Comparison of ENCODE assay signal across 2 cellular contexts in the genomic region with DNA sequence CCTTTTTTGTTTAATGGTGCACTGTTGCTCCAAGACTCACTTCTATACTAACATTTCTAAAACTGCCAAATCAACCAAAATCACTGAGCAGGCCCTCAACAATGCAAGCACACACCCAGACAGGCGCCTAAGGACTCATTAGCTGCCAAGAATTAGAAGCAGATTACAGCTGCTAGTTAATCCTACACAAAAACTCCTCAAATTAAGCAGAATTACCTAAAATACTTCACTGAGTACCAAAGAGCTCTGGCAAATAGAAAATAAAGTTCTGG.
TF ChIP-seq lines count a peak whose summit lies in the region.

No MANE protein-coding gene starts in this region.

TF ChIP-seq in GM12878, 131 proteins besides CTCF, POLR2A, EP300 and RAD21:
- TF ChIP-seq, protein P1, sequence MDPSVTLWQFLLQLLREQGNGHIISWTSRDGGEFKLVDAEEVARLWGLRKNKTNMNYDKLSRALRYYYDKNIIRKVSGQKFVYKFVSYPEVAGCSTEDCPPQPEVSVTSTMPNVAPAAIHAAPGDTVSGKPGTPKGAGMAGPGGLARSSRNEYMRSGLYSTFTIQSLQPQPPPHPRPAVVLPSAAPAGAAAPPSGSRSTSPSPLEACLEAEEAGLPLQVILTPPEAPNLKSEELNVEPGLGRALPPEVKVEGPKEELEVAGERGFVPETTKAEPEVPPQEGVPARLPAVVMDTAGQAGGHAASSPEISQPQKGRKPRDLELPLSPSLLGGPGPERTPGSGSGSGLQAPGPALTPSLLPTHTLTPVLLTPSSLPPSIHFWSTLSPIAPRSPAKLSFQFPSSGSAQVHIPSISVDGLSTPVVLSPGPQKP (IDR thresholded peaks at IDR 0.05; ENCODE audit: low read depth, low read length) = no peak
TF ChIP-seq in GM12878: peak in this region for 0.

TF ChIP-seq in SK-N-SH treated with all-trans-retinoic acid at 6 μM for 48 hours, 23 proteins besides CTCF, POLR2A, EP300 and RAD21:
- no peak for TF ChIP-seq ZNF565 (CRISPR knock-in tag; conservative IDR thresholded peaks at IDR 0.05; ENCODE audit: low read depth)
- no peak for TF ChIP-seq RARB (CRISPR knock-in tag; IDR thresholded peaks at IDR 0.05)
- no peak for TF ChIP-seq CSDC2 (CRISPR knock-in tag; IDR thresholded peaks at IDR 0.05)
- no peak for TF ChIP-seq SNAI2 (CRISPR knock-in tag; IDR thresholded peaks at IDR 0.05)
- no peak for TF ChIP-seq ISL1 (CRISPR knock-in tag; IDR thresholded peaks at IDR 0.05)
